14 cellular contexts compared by ENCODE assay signal in the genomic region with DNA sequence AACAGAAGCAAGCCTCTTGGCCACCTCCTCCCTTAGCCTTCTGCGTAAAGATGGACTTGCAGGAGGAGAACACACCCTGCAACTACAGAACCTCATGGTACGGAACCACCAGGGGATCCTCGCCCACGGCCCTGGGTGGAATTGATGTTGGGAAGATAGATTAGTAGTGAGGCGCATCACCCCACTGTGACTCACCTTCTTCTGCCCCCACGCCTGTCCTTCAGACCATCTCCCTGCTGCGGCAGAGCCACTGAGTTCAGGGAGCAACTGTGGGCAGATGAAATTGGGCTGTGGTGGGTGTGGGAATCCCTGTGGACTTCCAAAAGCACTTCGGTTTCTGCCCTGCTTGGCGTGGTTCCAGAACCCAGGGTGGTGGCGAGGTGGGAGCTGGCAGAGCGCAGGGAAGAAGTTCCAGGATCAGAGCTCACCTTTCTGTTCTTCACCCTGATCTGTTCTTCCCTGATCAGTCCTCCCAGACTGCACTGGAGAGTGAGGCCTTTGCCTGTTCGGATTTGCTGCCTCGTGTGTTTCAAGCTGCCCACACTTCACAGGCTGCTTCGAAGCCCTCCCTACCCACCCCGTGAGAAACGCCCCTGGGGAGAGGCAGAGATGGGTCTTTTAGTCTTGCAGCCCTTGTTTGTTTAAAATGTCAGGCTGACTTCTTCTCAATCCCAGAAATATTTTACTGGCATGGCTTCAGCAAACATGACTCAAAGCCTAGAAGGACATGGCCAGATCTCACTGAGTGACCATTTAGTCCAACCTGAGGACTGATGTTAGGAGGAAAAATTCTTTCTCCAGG.
DNase-seq lines count a peak whose midpoint lies in the region; ATAC-seq and TF ChIP-seq lines count a peak whose summit lies in the region.
"Had no signal": no experiment of that assay in that cellular context is flagged by ENCODE, and none has a peak within 500 bp of the region (broad histone marks: within the 10 kb centered on the region; RNA-seq: fewer than 3 reads in every experiment).

No MANE protein-coding gene starts in this region.

- peak overlapping the region; percentile 60 for H3K9ac ChIP-seq in Loucy (ENCODE audit: low read depth, low read length, poor library complexity, severe bottlenecking)

- H3K27me3 ChIP-seq in Loucy (ENCODE audit: insufficient read depth, low read length, poor library complexity, severe bottlenecking), result no peaks in the 10 kb centered on the region

- H3K79me2 ChIP-seq in Loucy (ENCODE audit: insufficient read depth, low read length), result no peaks in the 10 kb centered on the region

- H3K9me3 ChIP-seq in Loucy (ENCODE audit: insufficient read depth, low read depth, low read length), result no peaks in the 10 kb centered on the region

- H2AFZ ChIP-seq in Loucy (ENCODE audit: low read length), result no peak overlapping the region

- peaks cover 67% of the 10 kb centered on the region for H3K4me1 ChIP-seq in Loucy (ENCODE audit: insufficient read depth, low read length, poor library complexity, severe bottlenecking)

- no peaks in the 10 kb centered on the region for H4K20me1 ChIP-seq in Loucy (ENCODE audit: insufficient read depth, low read length, poor library complexity, severe bottlenecking)

- no peaks in the 10 kb centered on the region for H3K36me3 ChIP-seq in Loucy (ENCODE audit: insufficient read depth, low read length)

- no peak for ATAC-seq in GM19455 (IDR thresholded peaks at IDR 0.05; ENCODE audit: unreplicated experiment)
- ATAC-seq: Panc1 had no signal

- peak overlapping the region; percentile 17 for H3K4me3 ChIP-seq in Loucy (ENCODE audit: low read length, poor library complexity, severe bottlenecking)
- no peak overlapping the region for H3K4me3 ChIP-seq in coronary artery

- peak overlapping the region; percentile 5 to 57 for H3K27ac ChIP-seq in coronary artery
- H3K27ac ChIP-seq: C4-2B had no signal

- H3F3A ChIP-seq in Loucy (ENCODE audit: low read depth), result no peaks in the 10 kb centered on the region

- TF ChIP-seq CTCF in Loucy (conservative IDR thresholded peaks at IDR 0.05; ENCODE audit: low read length), result no peak
- no peak for TF ChIP-seq CTCF in coronary artery (IDR thresholded peaks at IDR 0.05)

- DNase-seq in activated T-cell treated with anti-CD3 and anti-CD28 coated beads, Interleukin-2, amount 50 U/mL, for 48 hours, result peak; percentile 30 to 40
- DNase-seq in activated T-cell treated with anti-CD3 and anti-CD28 coated beads, Interleukin-2, amount 50 U/mL, for 1 hour, result no peak
- no peak for DNase-seq in coronary artery (ENCODE audit: low spot score)
- DNase-seq in stimulated activated CD8-positive, alpha-beta memory T cell treated with anti-CD3 and anti-CD28 coated beads, Interleukin-4, amount 100 ng/mL, for 48 hours, result peak; percentile 50
- no peak for DNase-seq in SKM-1 (lab: John Stamatoyannopoulos, UW; ENCODE audit: unreplicated experiment)
- no peak for DNase-seq in DMS79 treated with DMSO at 0.1 percent for 48 hours (lab: John Stamatoyannopoulos, UW)
- DNase-seq: activated gamma-delta T cell treated with Interleukin-2 at 50 U/mL for 16 hours, NCI-H1092, T-cell, trophoblast cell had no signal

- no peaks in the 10 kb centered on the region for H3K9me2 ChIP-seq in Loucy (replicated peaks; ENCODE audit: low read depth, low read length)

- H3K4me2 ChIP-seq in Loucy (ENCODE audit: low read depth, low read length, poor library complexity, severe bottlenecking), result peak overlapping the region; percentile 70

Comparison
In these comparisons a context has a peak if more than half of its experiments do, and no peak if none do; other contexts are left out.
1. DNase-seq: peak in activated T-cell treated with anti-CD3 and anti-CD28 coated beads, Interleukin-2, amount 50 U/mL, for 48 hours (2 of 2) and stimulated activated CD8-positive, alpha-beta memory T cell treated with anti-CD3 and anti-CD28 coated beads, Interleukin-4, amount 100 ng/mL, for 48 hours (single experiment); none in activated T-cell treated with anti-CD3 and anti-CD28 coated beads, Interleukin-2, amount 50 U/mL, for 1 hour (single experiment), coronary artery (single experiment), SKM-1 (single experiment) and DMS79 treated with DMSO at 0.1 percent for 48 hours (single experiment).